ENCODE assay signal across 2 cellular contexts in the genomic region with DNA sequence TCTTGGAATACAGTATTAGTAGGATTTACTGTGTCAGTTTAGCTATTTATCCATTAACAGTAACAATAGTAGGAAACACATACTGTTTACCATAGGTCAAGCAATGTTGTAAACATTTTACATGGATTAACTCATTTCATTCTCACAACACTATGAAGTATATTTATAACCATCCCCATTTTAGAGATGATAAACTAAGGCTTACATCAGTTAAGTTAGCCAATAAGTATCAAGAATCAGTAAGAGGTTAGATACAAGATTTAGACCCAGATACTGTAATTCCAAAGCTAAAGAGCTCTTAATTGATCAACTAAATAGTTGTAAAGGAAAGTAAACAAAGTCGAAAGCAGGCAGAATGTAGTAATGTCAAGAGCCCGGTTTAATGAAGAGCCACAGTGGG.
TF ChIP-seq lines count a peak whose summit lies in the region.

No MANE protein-coding gene starts in this region.

TF ChIP-seq in SK-N-SH, 30 proteins besides CTCF, POLR2A, EP300 and RAD21 (continued from another document):
- TF ChIP-seq, protein P1, sequence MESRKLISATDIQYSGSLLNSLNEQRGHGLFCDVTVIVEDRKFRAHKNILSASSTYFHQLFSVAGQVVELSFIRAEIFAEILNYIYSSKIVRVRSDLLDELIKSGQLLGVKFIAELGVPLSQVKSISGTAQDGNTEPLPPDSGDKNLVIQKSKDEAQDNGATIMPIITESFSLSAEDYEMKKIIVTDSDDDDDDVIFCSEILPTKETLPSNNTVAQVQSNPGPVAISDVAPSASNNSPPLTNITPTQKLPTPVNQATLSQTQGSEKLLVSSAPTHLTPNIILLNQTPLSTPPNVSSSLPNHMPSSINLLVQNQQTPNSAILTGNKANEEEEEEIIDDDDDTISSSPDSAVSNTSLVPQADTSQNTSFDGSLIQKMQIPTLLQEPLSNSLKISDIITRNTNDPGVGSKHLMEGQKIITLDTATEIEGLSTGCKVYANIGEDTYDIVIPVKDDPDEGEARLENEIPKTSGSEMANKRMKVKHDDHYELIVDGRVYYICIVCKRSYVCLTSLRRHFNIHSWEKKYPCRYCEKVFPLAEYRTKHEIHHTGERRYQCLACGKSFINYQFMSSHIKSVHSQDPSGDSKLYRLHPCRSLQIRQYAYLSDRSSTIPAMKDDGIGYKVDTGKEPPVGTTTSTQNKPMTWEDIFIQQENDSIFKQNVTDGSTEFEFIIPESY (IDR thresholded peaks at IDR 0.05; ENCODE audit: borderline replicate concordance, low read depth): no peak
- TF ChIP-seq NFIC (IDR thresholded peaks at IDR 0.05; ENCODE audit: borderline replicate concordance) (no peak), SIN3A (IDR thresholded peaks at IDR 0.05; ENCODE audit: borderline replicate concordance, low read depth, low read length) (no peak), MEF2A (IDR thresholded peaks at IDR 0.05; ENCODE audit: borderline replicate concordance, low read depth) (no peak), GABPA (IDR thresholded peaks at IDR 0.05; ENCODE audit: low read depth) (no peak), FOXM1 (IDR thresholded peaks at IDR 0.05; ENCODE audit: low read depth) (no peak), CHD2 (IDR thresholded peaks at IDR 0.05; ENCODE audit: low read length, partially characterized antibody) (no peak)
- TF ChIP-seq, protein P2, sequence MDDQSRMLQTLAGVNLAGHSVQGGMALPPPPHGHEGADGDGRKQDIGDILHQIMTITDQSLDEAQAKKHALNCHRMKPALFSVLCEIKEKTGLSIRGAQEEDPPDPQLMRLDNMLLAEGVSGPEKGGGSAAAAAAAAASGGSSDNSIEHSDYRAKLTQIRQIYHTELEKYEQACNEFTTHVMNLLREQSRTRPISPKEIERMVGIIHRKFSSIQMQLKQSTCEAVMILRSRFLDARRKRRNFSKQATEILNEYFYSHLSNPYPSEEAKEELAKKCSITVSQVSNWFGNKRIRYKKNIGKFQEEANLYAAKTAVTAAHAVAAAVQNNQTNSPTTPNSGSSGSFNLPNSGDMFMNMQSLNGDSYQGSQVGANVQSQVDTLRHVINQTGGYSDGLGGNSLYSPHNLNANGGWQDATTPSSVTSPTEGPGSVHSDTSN (IDR thresholded peaks at IDR 0.05): no peak
- TF ChIP-seq, protein P3, sequence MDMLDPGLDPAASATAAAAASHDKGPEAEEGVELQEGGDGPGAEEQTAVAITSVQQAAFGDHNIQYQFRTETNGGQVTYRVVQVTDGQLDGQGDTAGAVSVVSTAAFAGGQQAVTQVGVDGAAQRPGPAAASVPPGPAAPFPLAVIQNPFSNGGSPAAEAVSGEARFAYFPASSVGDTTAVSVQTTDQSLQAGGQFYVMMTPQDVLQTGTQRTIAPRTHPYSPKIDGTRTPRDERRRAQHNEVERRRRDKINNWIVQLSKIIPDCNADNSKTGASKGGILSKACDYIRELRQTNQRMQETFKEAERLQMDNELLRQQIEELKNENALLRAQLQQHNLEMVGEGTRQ (IDR thresholded peaks at IDR 0.05; ENCODE audit: borderline replicate concordance, low read depth, low read length): no peak

TF ChIP-seq in SK-N-SH treated with all-trans-retinoic acid at 6 μM for 48 hours, 23 proteins besides CTCF, POLR2A, EP300 and RAD21 (continued from another document):
- TF ChIP-seq, protein P4, sequence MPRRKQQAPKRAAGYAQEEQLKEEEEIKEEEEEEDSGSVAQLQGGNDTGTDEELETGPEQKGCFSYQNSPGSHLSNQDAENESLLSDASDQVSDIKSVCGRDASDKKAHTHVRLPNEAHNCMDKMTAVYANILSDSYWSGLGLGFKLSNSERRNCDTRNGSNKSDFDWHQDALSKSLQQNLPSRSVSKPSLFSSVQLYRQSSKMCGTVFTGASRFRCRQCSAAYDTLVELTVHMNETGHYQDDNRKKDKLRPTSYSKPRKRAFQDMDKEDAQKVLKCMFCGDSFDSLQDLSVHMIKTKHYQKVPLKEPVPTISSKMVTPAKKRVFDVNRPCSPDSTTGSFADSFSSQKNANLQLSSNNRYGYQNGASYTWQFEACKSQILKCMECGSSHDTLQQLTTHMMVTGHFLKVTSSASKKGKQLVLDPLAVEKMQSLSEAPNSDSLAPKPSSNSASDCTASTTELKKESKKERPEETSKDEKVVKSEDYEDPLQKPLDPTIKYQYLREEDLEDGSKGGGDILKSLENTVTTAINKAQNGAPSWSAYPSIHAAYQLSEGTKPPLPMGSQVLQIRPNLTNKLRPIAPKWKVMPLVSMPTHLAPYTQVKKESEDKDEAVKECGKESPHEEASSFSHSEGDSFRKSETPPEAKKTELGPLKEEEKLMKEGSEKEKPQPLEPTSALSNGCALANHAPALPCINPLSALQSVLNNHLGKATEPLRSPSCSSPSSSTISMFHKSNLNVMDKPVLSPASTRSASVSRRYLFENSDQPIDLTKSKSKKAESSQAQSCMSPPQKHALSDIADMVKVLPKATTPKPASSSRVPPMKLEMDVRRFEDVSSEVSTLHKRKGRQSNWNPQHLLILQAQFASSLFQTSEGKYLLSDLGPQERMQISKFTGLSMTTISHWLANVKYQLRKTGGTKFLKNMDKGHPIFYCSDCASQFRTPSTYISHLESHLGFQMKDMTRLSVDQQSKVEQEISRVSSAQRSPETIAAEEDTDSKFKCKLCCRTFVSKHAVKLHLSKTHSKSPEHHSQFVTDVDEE (CRISPR knock-in tag; IDR thresholded peaks at IDR 0.05): no peak
- TF ChIP-seq CSDC2 (CRISPR knock-in tag; IDR thresholded peaks at IDR 0.05) (no peak), GLIS3 (CRISPR knock-in tag; IDR thresholded peaks at IDR 0.05) (no peak)
